8 cellular contexts compared by ENCODE assay signal in genomic region chr13:26601669-26602068, GRCh38. TPM values are rescaled to one million over a fixed set of nuclear protein-coding genes. Genes with fewer than 3 reads are reported as not detected.
DNase-seq lines count a peak whose midpoint lies in the region; ATAC-seq, FAIRE-seq and TF ChIP-seq lines count a peak whose summit lies in the region.

No MANE protein-coding gene starts in this region.

- FAIRE-seq in urothelium cell line (lab: Jason Lieb, UNC) = no peak

- WGBS in prostate gland = 3% methylated on average over 2 of the region's 2 CpGs

- H3K27ac ChIP-seq in prostate gland = no peak overlapping the region

- H3K36me3 ChIP-seq in prostate gland = no peaks in the 10 kb centered on the region

- peak; percentile 55 for ATAC-seq in GM19035 (IDR thresholded peaks at IDR 0.05; ENCODE audit: unreplicated experiment)

- DNase-seq in AG10803 (ENCODE audit: low read depth) (peak; percentile 73), NCI-H1694 treated with DMSO at 0.1 percent for 48 hours (lab: John Stamatoyannopoulos, UW) (peak; percentile 12), dermis microvascular lymphatic vessel endothelial cell (ENCODE audit: low read depth in 2 of 2) (peak; percentile 88 to 90), prostate gland (ENCODE audit: low spot score) (no peak), NCI-H345 (lab: John Stamatoyannopoulos, UW) (no peak), urothelium cell line (ENCODE audit: low spot score) (no peak), NCI-H1436 (lab: John Stamatoyannopoulos, UW) (no peak)

- TF ChIP-seq POLR2A in prostate gland (IDR thresholded peaks at IDR 0.05) = no peak

- H3K4me1 ChIP-seq in prostate gland (replicated peaks) = no peaks in the 10 kb centered on the region

- intact Hi-C loops in prostate gland (cut with DNase I) = loop anchor here (2.0 to 10.0 kb wide), 3 partner anchors 45 to 117 kb away; partner anchors contain the start of gene WASF3

- no peaks in the 10 kb centered on the region for H3K27me3 ChIP-seq in prostate gland (replicated peaks; ENCODE audit: insufficient read depth)

- TF ChIP-seq CTCF in AG10803 (conservative IDR thresholded peaks at IDR 0.05; ENCODE audit: low read length) = peak; percentile 31; the same call in 1 of the 2 replicates
- TF ChIP-seq CTCF in prostate gland (IDR thresholded peaks at IDR 0.05) = peak in 1 of 4 experiments; percentile 15

- H3K4me3 ChIP-seq in AG10803 (ENCODE audit: low read length) = no peak overlapping the region
- H3K4me3 ChIP-seq in prostate gland = no peak overlapping the region

- H3K9me3 ChIP-seq in prostate gland = no peaks in the 10 kb centered on the region

RNA-seq across cellular contexts. Expression of gene WASF3, which starts 44.2 kb away (rescaled TPM):
- 15.8 and 34.3 TPM in 2 replicates for total RNA-seq in dermis microvascular lymphatic vessel endothelial cell
- total RNA-seq in prostate gland = 10 to 100 TPM; 10.3 to 23.0 TPM

Comparison
In these comparisons a context has a peak if more than half of its experiments do, and no peak if none do; other contexts are left out.
1. DNase-seq: peak in AG10803 (single experiment), NCI-H1694 treated with DMSO at 0.1 percent for 48 hours (single experiment) and dermis microvascular lymphatic vessel endothelial cell (2 of 2); none in prostate gland (single experiment), NCI-H345 (single experiment), urothelium cell line (single experiment) and NCI-H1436 (single experiment).